Comparison of ENCODE assay signal across 9 cellular contexts in the genomic region with DNA sequence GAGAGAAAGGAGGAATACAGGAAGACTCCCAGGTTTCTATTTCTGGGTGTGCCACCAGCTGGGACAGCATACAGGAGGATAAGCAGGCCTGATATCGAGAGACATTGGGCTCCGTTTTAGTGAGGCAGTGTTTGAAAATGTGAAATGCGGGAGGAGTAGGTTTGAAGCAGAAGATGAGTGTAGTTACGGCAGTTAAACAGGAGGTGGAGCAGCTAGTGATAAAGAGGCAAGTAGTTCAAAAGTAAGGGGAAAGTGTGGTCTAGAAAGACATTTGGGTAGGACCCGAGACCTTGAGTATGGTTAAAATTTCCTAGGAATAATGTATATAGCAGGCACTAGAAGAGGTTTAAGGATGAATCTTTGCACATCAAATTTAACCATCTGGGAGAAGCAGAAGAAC. TPM values are rescaled to one million over a fixed set of nuclear protein-coding genes. Genes with fewer than 3 reads are reported as not detected.
DNase-seq lines count a peak whose midpoint lies in the region; ATAC-seq and TF ChIP-seq lines count a peak whose summit lies in the region.
"Had no signal": no experiment of that assay in that cellular context is flagged by ENCODE, and none has a peak within 500 bp of the region (broad histone marks: within the 10 kb centered on the region; RNA-seq: fewer than 3 reads in every experiment).

No MANE protein-coding gene starts in this region.

- H3K9me3 Mint-ChIP-seq in activated naive CD4-positive, alpha-beta T cell treated with anti-CD3 and anti-CD28 coated beads, Interleukin-2, amount 50 U/mL, for 24 hours: no peaks in the 10 kb centered on the region
- H3K9me3 Mint-ChIP-seq in activated naive CD4-positive, alpha-beta T cell treated with anti-CD3 and anti-CD28 coated beads, Interleukin-2, amount 10 ng/mL, durations not matched to agents 7 days and 5 days: no peaks in the 10 kb centered on the region
- H3K9me3 Mint-ChIP-seq in WTC11 (no peaks in the 10 kb centered on the region), immature natural killer cell (no peaks in the 10 kb centered on the region)
- H3K9me3 Mint-ChIP-seq: stimulated activated naive B cell treated with anti-CD40 and anti-IgM and Interleukin-4, amounts not matched to agents 10 μg/mL and 1 μg/mL and 100 μg/mL, for 72 hours had no signal

- POLR2A ChIA-PET in WTC11 (lab: Charles Lee): no interaction called here

- no peak overlapping the region for H3K4me3 Mint-ChIP-seq in activated naive CD4-positive, alpha-beta T cell treated with anti-CD3 and anti-CD28 coated beads, Interleukin-2, amount 50 U/mL, for 24 hours
- H3K4me3 Mint-ChIP-seq in activated naive CD4-positive, alpha-beta T cell treated with anti-CD3 and anti-CD28 coated beads, Interleukin-2, amount 10 ng/mL, durations not matched to agents 7 days and 5 days: no peak overlapping the region
- H3K4me3 Mint-ChIP-seq in WTC11 (no peak overlapping the region), immature natural killer cell (no peak overlapping the region)
- H3K4me3 Mint-ChIP-seq: stimulated activated naive B cell treated with anti-CD40 and anti-IgM and Interleukin-4, amounts not matched to agents 10 μg/mL and 1 μg/mL and 100 μg/mL, for 72 hours had no signal

- no peaks in the 10 kb centered on the region for H3K27me3 Mint-ChIP-seq in activated naive CD4-positive, alpha-beta T cell treated with anti-CD3 and anti-CD28 coated beads, Interleukin-2, amount 50 U/mL, for 24 hours
- H3K27me3 Mint-ChIP-seq in activated naive CD4-positive, alpha-beta T cell treated with anti-CD3 and anti-CD28 coated beads, Interleukin-2, amount 10 ng/mL, durations not matched to agents 7 days and 5 days: no peaks in the 10 kb centered on the region
- H3K27me3 Mint-ChIP-seq in WTC11 (ENCODE audit: low read depth): no peaks in the 10 kb centered on the region
- peaks cover 0 to 2% (median 0%) of the 10 kb centered on the region in 3 donors for H3K27me3 Mint-ChIP-seq in immature natural killer cell (ENCODE audit: low read depth in 3 of 3)
- H3K27me3 Mint-ChIP-seq: stimulated activated naive B cell treated with anti-CD40 and anti-IgM and Interleukin-4, amounts not matched to agents 10 μg/mL and 1 μg/mL and 100 μg/mL, for 72 hours had no signal

- peaks cover 7% of the 10 kb centered on the region for H3K4me1 Mint-ChIP-seq in activated naive CD4-positive, alpha-beta T cell treated with anti-CD3 and anti-CD28 coated beads, Interleukin-2, amount 50 U/mL, for 24 hours
- peaks cover 7% of the 10 kb centered on the region for H3K4me1 Mint-ChIP-seq in activated naive CD4-positive, alpha-beta T cell treated with anti-CD3 and anti-CD28 coated beads, Interleukin-2, amount 10 ng/mL, durations not matched to agents 7 days and 5 days
- H3K4me1 Mint-ChIP-seq in WTC11 (peaks cover 22% of the 10 kb centered on the region), immature natural killer cell (peaks cover 7 to 12% of the 10 kb centered on the region in 2 donors)
- H3K4me1 Mint-ChIP-seq: stimulated activated naive B cell treated with anti-CD40 and anti-IgM and Interleukin-4, amounts not matched to agents 10 μg/mL and 1 μg/mL and 100 μg/mL, for 72 hours had no signal

- H3K36me3 Mint-ChIP-seq in activated naive CD4-positive, alpha-beta T cell treated with anti-CD3 and anti-CD28 coated beads, Interleukin-2, amount 50 U/mL, for 24 hours: peaks cover 11% of the 10 kb centered on the region
- peaks cover 24% of the 10 kb centered on the region for H3K36me3 Mint-ChIP-seq in activated naive CD4-positive, alpha-beta T cell treated with anti-CD3 and anti-CD28 coated beads, Interleukin-2, amount 10 ng/mL, durations not matched to agents 7 days and 5 days
- H3K36me3 Mint-ChIP-seq in WTC11: peaks cover 38% of the 10 kb centered on the region
- H3K36me3 Mint-ChIP-seq in immature natural killer cell: peaks cover 33 to 50% (median 38%) of the 10 kb centered on the region in 3 donors

- DNase-seq in activated naive CD4-positive, alpha-beta T cell treated with anti-CD3 and anti-CD28 coated beads, Interleukin-2, amount 10 ng/mL, durations not matched to agents 7 days and 5 days: no peak
- DNase-seq in WTC11 (ENCODE audit: low spot score) (no peak), kidney tubule cell (ENCODE audit: low spot score) (peak; percentile 34), immature natural killer cell (no peak), mesenteric fat pad (ENCODE audit: low spot score) (no peak), T1000 (lab: John Stamatoyannopoulos, UW) (no peak)
- DNase-seq: stimulated activated naive B cell treated with anti-CD40 and anti-IgM and Interleukin-4, amounts not matched to agents 10 μg/mL and 1 μg/mL and 100 μg/mL, for 72 hours had no signal

- CTCF ChIA-PET in activated naive CD4-positive, alpha-beta T cell treated with anti-CD3 and anti-CD28 coated beads, Interleukin-2, amount 10 ng/mL, durations not matched to agents 7 days and 5 days (lab: Charles Lee): interaction anchor here (0.7 kb wide), 1 partner anchor 135 kb away, joined by 3 read pairs; no protein-coding TSS in a partner anchor
- CTCF ChIA-PET in WTC11 (lab: Charles Lee): interaction anchor here (0.6 to 2.6 kb wide), 11 partner anchors 10 to 178 kb away, joined by 3 to 9 read pairs (median 4); partner anchors contain the start of genes DCUN1D4 and SGCB

- H3K27ac Mint-ChIP-seq in activated naive CD4-positive, alpha-beta T cell treated with anti-CD3 and anti-CD28 coated beads, Interleukin-2, amount 50 U/mL, for 24 hours: peak overlapping the region; percentile 0
- no peak overlapping the region for H3K27ac Mint-ChIP-seq in activated naive CD4-positive, alpha-beta T cell treated with anti-CD3 and anti-CD28 coated beads, Interleukin-2, amount 10 ng/mL, durations not matched to agents 7 days and 5 days
- H3K27ac Mint-ChIP-seq in WTC11 (peak overlapping the region; percentile 90), immature natural killer cell (peak overlapping the region in 2 of 6 donors; percentile 3 to 5)
- H3K27ac Mint-ChIP-seq: stimulated activated naive B cell treated with anti-CD40 and anti-IgM and Interleukin-4, amounts not matched to agents 10 μg/mL and 1 μg/mL and 100 μg/mL, for 72 hours had no signal

- no peak for TF ChIP-seq CTCF in WTC11 (IDR thresholded peaks at IDR 0.05)

- peak; percentile 50 for ATAC-seq in HG03342 (IDR thresholded peaks at IDR 0.05; ENCODE audit: unreplicated experiment)
- ATAC-seq in WTC11: peak; percentile 82

TF ChIP-seq in WTC11, 78 proteins besides CTCF, POLR2A, EP300 and RAD21:
- TF ChIP-seq, protein P1, sequence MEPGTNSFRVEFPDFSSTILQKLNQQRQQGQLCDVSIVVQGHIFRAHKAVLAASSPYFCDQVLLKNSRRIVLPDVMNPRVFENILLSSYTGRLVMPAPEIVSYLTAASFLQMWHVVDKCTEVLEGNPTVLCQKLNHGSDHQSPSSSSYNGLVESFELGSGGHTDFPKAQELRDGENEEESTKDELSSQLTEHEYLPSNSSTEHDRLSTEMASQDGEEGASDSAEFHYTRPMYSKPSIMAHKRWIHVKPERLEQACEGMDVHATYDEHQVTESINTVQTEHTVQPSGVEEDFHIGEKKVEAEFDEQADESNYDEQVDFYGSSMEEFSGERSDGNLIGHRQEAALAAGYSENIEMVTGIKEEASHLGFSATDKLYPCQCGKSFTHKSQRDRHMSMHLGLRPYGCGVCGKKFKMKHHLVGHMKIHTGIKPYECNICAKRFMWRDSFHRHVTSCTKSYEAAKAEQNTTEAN (CRISPR knock-in tag; IDR thresholded peaks at IDR 0.05): no peak

RNA-seq across cellular contexts. Expression of gene DCUN1D4, which starts 42.4 kb away (rescaled TPM):
- 33.3 to 36.2 TPM (median 34.3 TPM) in 3 replicates for total RNA-seq in WTC11 (2021)
- 1 to 10 TPM; 3.9 to 7.5 (median 6.7) TPM for polyA plus RNA-seq in immature natural killer cell
- 59.1 TPM for total RNA-seq in mesenteric fat pad
